10 cellular contexts compared by ENCODE assay signal in genomic region chr4:10160280-10160856, GRCh38.
DNase-seq lines count a peak whose midpoint lies in the region; ATAC-seq and TF ChIP-seq lines count a peak whose summit lies in the region.
"Had no signal": no experiment of that assay in that cellular context is flagged by ENCODE, and none has a peak within 500 bp of the region (broad histone marks: within the 10 kb centered on the region; RNA-seq: fewer than 3 reads in every experiment).

No MANE protein-coding gene starts in this region.

- no peak for TF ChIP-seq POLR2A in erythroblast (IDR thresholded peaks at IDR 0.05; ENCODE audit: low read length)

- DNase-seq in NCI-H2196 (lab: John Stamatoyannopoulos, UW; ENCODE audit: unreplicated experiment) (peak; percentile 18), NCI-H2196 treated with DMSO at 0.1 percent for 48 hours (lab: John Stamatoyannopoulos, UW; ENCODE audit: unreplicated experiment) (no peak), NCI-H69 (lab: John Stamatoyannopoulos, UW) (peak; percentile 3), erythroblast (lab: John Stamatoyannopoulos, UW) (peak; percentile 56 to 64), pons (ENCODE audit: low spot score) (peak; percentile 37), T1000 (lab: John Stamatoyannopoulos, UW) (no peak)
- DNase-seq: activated CD4-positive, alpha-beta memory T cell treated with anti-CD3 and anti-CD28 coated beads, Interleukin-2, amount 10 ng/mL, durations not matched to agents 7 days and 5 days; MV-4-11 had no signal

- ATAC-seq in HG03378 (IDR thresholded peaks at IDR 0.05; ENCODE audit: unreplicated experiment) (no peak), GM21717 (IDR thresholded peaks at IDR 0.05; ENCODE audit: unreplicated experiment) (no peak)

Comparison
In these comparisons a context has a peak if more than half of its experiments do, and no peak if none do; other contexts are left out.
1. DNase-seq: peak in NCI-H2196 (single experiment), NCI-H69 (single experiment), erythroblast (2 of 2) and pons (single experiment); none in NCI-H2196 treated with DMSO at 0.1 percent for 48 hours (single experiment) and T1000 (single experiment).